ENCODE assay signal across 14 cellular contexts in the genomic region with DNA sequence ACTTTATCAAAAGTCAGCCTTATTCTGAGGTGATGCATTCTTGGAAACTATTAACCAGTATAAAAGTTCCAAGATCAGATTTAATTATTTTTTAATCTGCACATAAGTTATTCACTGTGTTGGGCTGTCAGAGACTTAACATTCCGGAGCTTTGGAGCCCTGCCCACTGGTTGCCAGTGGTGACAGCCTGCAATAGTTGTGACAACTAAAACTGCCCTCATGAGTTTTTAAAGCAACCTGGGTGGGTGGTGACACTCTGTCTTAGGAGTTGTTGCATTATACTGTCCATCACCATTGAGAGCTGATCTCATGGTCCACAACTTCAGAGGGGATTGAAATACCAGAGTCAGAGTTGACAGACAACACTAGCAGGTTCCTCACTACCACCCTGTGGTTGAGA.
DNase-seq lines count a peak whose midpoint lies in the region; ATAC-seq and TF ChIP-seq lines count a peak whose summit lies in the region.
"Had no signal": no experiment of that assay in that cellular context is flagged by ENCODE, and none has a peak within 500 bp of the region (broad histone marks: within the 10 kb centered on the region; RNA-seq: fewer than 3 reads in every experiment).

No MANE protein-coding gene starts in this region.

- H3K27me3 ChIP-seq in heart left ventricle: no peaks in the 10 kb centered on the region

- peak; percentile 61 for DNase-seq in EH (ENCODE audit: low read depth)
- peak; percentile 49 for DNase-seq in NCI-H748 treated with DMSO at 0.1 percent for 48 hours (lab: John Stamatoyannopoulos, UW)
- peak in 4 of 5 donors; percentile 30 to 78 (median 48) for DNase-seq in heart left ventricle
- peak; percentile 71 for DNase-seq in renal cortical epithelial cell (ENCODE audit: low read depth)
- no peak for DNase-seq in NCI-H524 (lab: John Stamatoyannopoulos, UW)
- no peak for DNase-seq in LoVo (ENCODE audit: low spot score)
- DNase-seq in DMS114 treated with DMSO at 0.1 percent for 48 hours (lab: John Stamatoyannopoulos, UW; ENCODE audit: unreplicated experiment): no peak
- DNase-seq: activated B cell treated with CpG ODN at 0.5 μM for 24 hours, hippocampal formation, mesendoderm, NCI-H524 treated with DMSO at 0.1 percent for 48 hours, posterior cingulate gyrus had no signal

- peak; percentile 49 to 80 (median 68) for ATAC-seq in heart left ventricle
- ATAC-seq in GM21381 (IDR thresholded peaks at IDR 0.05; ENCODE audit: unreplicated experiment): no peak

- H3K9me3 ChIP-seq in heart left ventricle: no peaks in the 10 kb centered on the region

- intact Hi-C loops in heart left ventricle (cut with DNase I): no loop called here

- no peak for TF ChIP-seq POLR2A in heart left ventricle (IDR thresholded peaks at IDR 0.05)

- no peak for TF ChIP-seq CTCF in heart left ventricle (IDR thresholded peaks at IDR 0.05)

- H3K4me1 ChIP-seq in heart left ventricle: peaks cover 0 to 22% (median 5%) of the 10 kb centered on the region in 12 donors

- H3K4me3 ChIP-seq in heart left ventricle: no peak overlapping the region

- no peak overlapping the region for H3K27ac ChIP-seq in heart left ventricle
- H3K27ac ChIP-seq: C4-2B had no signal

- H3K36me3 ChIP-seq in heart left ventricle: no peaks in the 10 kb centered on the region

- WGBS in heart left ventricle, 4 donors: 20 to 33% (median 29%) methylated on average over 1 of the region's 1 CpG

Comparison
In these comparisons a context has a peak if more than half of its experiments do, and no peak if none do; other contexts are left out.
1. DNase-seq: peak in EH (single experiment), NCI-H748 treated with DMSO at 0.1 percent for 48 hours (single experiment), heart left ventricle (4 of 5) and renal cortical epithelial cell (single experiment); none in NCI-H524 (0 of 2), LoVo (single experiment) and DMS114 treated with DMSO at 0.1 percent for 48 hours (single experiment).